Comparison of ENCODE assay signal across 12 cellular contexts in the genomic region with DNA sequence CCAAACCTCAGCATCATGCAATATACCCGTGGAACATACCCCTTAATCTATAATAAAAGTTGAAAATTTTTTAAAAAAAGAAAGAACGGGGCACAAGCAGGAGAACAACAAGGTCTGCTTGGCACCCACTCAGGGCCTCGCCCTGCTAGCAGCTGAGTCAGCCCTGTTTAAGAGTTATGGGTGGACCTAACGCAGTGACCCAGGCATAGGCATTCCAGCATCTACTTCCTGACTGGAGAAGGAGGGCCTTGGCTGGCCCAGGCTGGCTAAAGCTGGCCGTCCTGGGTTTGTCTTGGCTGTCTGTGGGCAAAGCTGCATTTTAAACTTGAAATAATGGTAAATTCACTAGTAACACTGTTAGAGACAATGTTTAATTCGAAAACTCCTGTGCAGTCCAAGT.
A peak's percentile ranks its signal among the peaks of the same experiment; 100 is the strongest.
DNase-seq lines count a peak whose midpoint lies in the region; ATAC-seq and TF ChIP-seq lines count a peak whose summit lies in the region.
"Had no signal": no experiment of that assay in that cellular context is flagged by ENCODE, and none has a peak within 500 bp of the region (broad histone marks: within the 10 kb centered on the region; RNA-seq: fewer than 3 reads in every experiment).

No MANE protein-coding gene starts in this region.

- TF ChIP-seq POLR2A in vagina (IDR thresholded peaks at IDR 0.05), result no peak

- DNase-seq in DMS53 (lab: John Stamatoyannopoulos, UW) (peak; percentile 33), DMS53 treated with DMSO at 0.1 percent for 48 hours (lab: John Stamatoyannopoulos, UW; ENCODE audit: unreplicated experiment) (no peak), left colon (peak; percentile 52 to 71), vagina (ENCODE audit: extremely low spot score in 2 of 2) (no peak), DMS153 treated with DMSO at 0.1 percent for 48 hours (lab: John Stamatoyannopoulos, UW; ENCODE audit: unreplicated experiment) (no peak)
- DNase-seq: activated naive CD8-positive, alpha-beta T cell treated with anti-CD3 and anti-CD28 coated beads for 36 hours; NCI-H82 had no signal

- H3K9me3 Mint-ChIP-seq in dendritic cell treated with granulocyte-macrophage colony-stimulating factor and Interleukin-4, amounts not matched to agents 40 ng/mL and 50 ng/mL, for 4 days, result no peaks in the 10 kb centered on the region
- H3K9me3 Mint-ChIP-seq: activated naive CD8-positive, alpha-beta T cell treated with anti-CD3 and anti-CD28 coated beads for 36 hours; stimulated activated memory B cell treated with anti-CD40 and anti-IgM and Interleukin-4, amounts not matched to agents 10 μg/mL and 1 μg/mL and 100 μg/mL, for 72 hours had no signal

- no peaks in the 10 kb centered on the region for H3K36me3 Mint-ChIP-seq in dendritic cell treated with granulocyte-macrophage colony-stimulating factor and Interleukin-4, amounts not matched to agents 40 ng/mL and 50 ng/mL, for 4 days (ENCODE audit: low read depth)
- H3K36me3 Mint-ChIP-seq: activated naive CD8-positive, alpha-beta T cell treated with anti-CD3 and anti-CD28 coated beads for 36 hours; stimulated activated memory B cell treated with anti-CD40 and anti-IgM and Interleukin-4, amounts not matched to agents 10 μg/mL and 1 μg/mL and 100 μg/mL, for 72 hours had no signal

- ATAC-seq in left colon, result peak; percentile 98
- ATAC-seq in GM21447 (IDR thresholded peaks at IDR 0.05; ENCODE audit: unreplicated experiment), result no peak
- no peak for ATAC-seq in GM19351 (IDR thresholded peaks at IDR 0.05; ENCODE audit: unreplicated experiment)
- ATAC-seq: stimulated activated memory B cell treated with anti-CD40 and anti-IgM and Interleukin-4, amounts not matched to agents 10 μg/mL and 1 μg/mL and 100 μg/mL, for 72 hours had no signal

- no peaks in the 10 kb centered on the region for H3K27me3 Mint-ChIP-seq in dendritic cell treated with granulocyte-macrophage colony-stimulating factor and Interleukin-4, amounts not matched to agents 40 ng/mL and 50 ng/mL, for 4 days

- intact Hi-C loops in dendritic cell treated with granulocyte-macrophage colony-stimulating factor and Interleukin-4, amounts not matched to agents 40 ng/mL and 50 ng/mL, for 4 days (cut with micrococcal nuclease), result no loop called here
- intact Hi-C loops in left colon (cut with DNase I, micrococcal nuclease), result no loop called here
- intact Hi-C loops in vagina (cut with DNase I), result no loop called here

- H3K27ac ChIP-seq in vagina, result peak overlapping the region; percentile 66
- H3K27ac ChIP-seq: 22Rv1 had no signal

- H3K27me3 ChIP-seq in vagina, result no peaks in the 10 kb centered on the region

- H3K27ac Mint-ChIP-seq in dendritic cell treated with granulocyte-macrophage colony-stimulating factor and Interleukin-4, amounts not matched to agents 40 ng/mL and 50 ng/mL, for 4 days, result peak overlapping the region; percentile 34
- H3K27ac Mint-ChIP-seq: activated naive CD8-positive, alpha-beta T cell treated with anti-CD3 and anti-CD28 coated beads for 36 hours; stimulated activated memory B cell treated with anti-CD40 and anti-IgM and Interleukin-4, amounts not matched to agents 10 μg/mL and 1 μg/mL and 100 μg/mL, for 72 hours had no signal

- no peak overlapping the region for H3K4me3 ChIP-seq in vagina

- no peak overlapping the region for H3K4me3 Mint-ChIP-seq in dendritic cell treated with granulocyte-macrophage colony-stimulating factor and Interleukin-4, amounts not matched to agents 40 ng/mL and 50 ng/mL, for 4 days
- H3K4me3 Mint-ChIP-seq: activated naive CD8-positive, alpha-beta T cell treated with anti-CD3 and anti-CD28 coated beads for 36 hours; stimulated activated memory B cell treated with anti-CD40 and anti-IgM and Interleukin-4, amounts not matched to agents 10 μg/mL and 1 μg/mL and 100 μg/mL, for 72 hours had no signal

- H3K4me1 ChIP-seq in vagina, result peaks cover 23% of the 10 kb centered on the region

- H3K4me1 Mint-ChIP-seq in dendritic cell treated with granulocyte-macrophage colony-stimulating factor and Interleukin-4, amounts not matched to agents 40 ng/mL and 50 ng/mL, for 4 days (ENCODE audit: low read depth), result peaks cover 18% of the 10 kb centered on the region

- TF ChIP-seq CTCF in vagina (IDR thresholded peaks at IDR 0.05), result no peak

- no peaks in the 10 kb centered on the region for H3K9me3 ChIP-seq in vagina

- H3K36me3 ChIP-seq in vagina, result no peaks in the 10 kb centered on the region

Comparison
In these comparisons a context has a peak if more than half of its experiments do, and no peak if none do; other contexts are left out.
1. DNase-seq: peak in DMS53 (single experiment) and left colon (2 of 2); none in DMS53 treated with DMSO at 0.1 percent for 48 hours (single experiment), vagina (0 of 2) and DMS153 treated with DMSO at 0.1 percent for 48 hours (single experiment).